23 cellular contexts compared by ENCODE assay signal in the genomic region with DNA sequence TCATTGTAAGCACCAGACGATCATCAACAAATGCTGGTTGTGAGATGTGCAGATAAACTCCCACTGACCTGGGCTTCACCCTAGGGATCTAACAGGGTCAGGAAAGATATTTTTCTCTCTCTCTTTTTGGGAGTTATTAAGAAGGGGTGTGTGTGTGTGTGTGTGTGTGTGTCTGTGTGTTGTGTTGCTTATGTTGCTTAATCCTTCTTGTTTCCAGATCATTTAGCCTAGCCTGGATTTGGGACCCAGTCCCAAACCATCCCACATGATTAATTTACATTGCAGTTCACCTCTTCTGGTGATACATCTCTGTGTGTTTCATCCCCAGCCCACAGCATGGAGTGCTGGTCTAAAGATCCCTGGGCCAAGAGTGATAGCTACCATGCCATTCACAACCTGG.
"Had no signal": no experiment of that assay in that cellular context is flagged by ENCODE, and none has a peak within 500 bp of the region (broad histone marks: within the 10 kb centered on the region; RNA-seq: fewer than 3 reads in every experiment).

No MANE protein-coding gene starts in this region.

- H3K9me3 Mint-ChIP-seq: activated naive CD4-positive, alpha-beta T cell treated with anti-CD3 and anti-CD28 coated beads, Interleukin-2, amount 50 U/mL, for 24 hours; activated T-helper 1 cell treated with anti-CD3 and anti-CD28 coated beads, Interleukin-12 subunit alpha, Interleukin-12 subunit beta, Interleukin-2, Interleukin-4 antibody, amounts not matched to agents 30 ng/mL and 10 ng/mL and 1 ng/mL, durations not matched to agents 14 hours and 24 hours and 36 hours had no signal

- H3K27ac Mint-ChIP-seq: activated CD8-positive, alpha-beta T cell treated with anti-CD3 and anti-CD28 coated beads, Interleukin-2, amount 10 ng/mL, durations not matched to agents 7 days and 5 days; activated naive CD4-positive, alpha-beta T cell treated with anti-CD3 and anti-CD28 coated beads, Interleukin-2, amount 50 U/mL, for 24 hours; activated T-helper 1 cell treated with anti-CD3 and anti-CD28 coated beads, Interleukin-12 subunit alpha, Interleukin-12 subunit beta, Interleukin-2, Interleukin-4 antibody, amounts not matched to agents 30 ng/mL and 10 ng/mL and 1 ng/mL, durations not matched to agents 14 hours and 24 hours and 36 hours; immature natural killer cell; natural killer cell had no signal

- H3K36me3 ChIP-seq: ascending aorta, esophagus squamous epithelium, left ventricle myocardium inferior, neutrophil, pancreas, upper lobe of left lung had no signal

- H3K27ac ChIP-seq: ascending aorta, coronary artery, esophagus squamous epithelium, left ventricle myocardium inferior, neutrophil, pancreas, psoas muscle, upper lobe of left lung had no signal

- ATAC-seq: activated CD8-positive, alpha-beta T cell treated with anti-CD3 and anti-CD28 coated beads, Interleukin-2, amount 10 ng/mL, durations not matched to agents 7 days and 5 days; natural killer cell; pancreas; psoas muscle; right cardiac atrium had no signal

- H3K4me3 Mint-ChIP-seq: activated CD8-positive, alpha-beta T cell treated with anti-CD3 and anti-CD28 coated beads, Interleukin-2, amount 10 ng/mL, durations not matched to agents 7 days and 5 days; activated naive CD4-positive, alpha-beta T cell treated with anti-CD3 and anti-CD28 coated beads, Interleukin-2, amount 50 U/mL, for 24 hours; activated T-helper 1 cell treated with anti-CD3 and anti-CD28 coated beads, Interleukin-12 subunit alpha, Interleukin-12 subunit beta, Interleukin-2, Interleukin-4 antibody, amounts not matched to agents 30 ng/mL and 10 ng/mL and 1 ng/mL, durations not matched to agents 14 hours and 24 hours and 36 hours; immature natural killer cell; natural killer cell had no signal

- DNase-seq: activated CD4-positive, alpha-beta T cell treated with anti-CD3 and anti-CD28 coated beads for 1 hour; activated CD4-positive, alpha-beta T cell treated with anti-CD3 and anti-CD28 coated beads, Interleukin-2, amount 50 U/mL, for 1 hour; activated CD8-positive, alpha-beta T cell treated with anti-CD3 and anti-CD28 coated beads, Interleukin-2, amount 10 ng/mL, durations not matched to agents 7 days and 5 days; activated gamma-delta T cell; esophagus squamous epithelium; foreskin melanocyte; immature natural killer cell; left ventricle myocardium inferior; midbrain; natural killer cell; pancreas; psoas muscle; right cardiac atrium; stimulated activated CD4-positive, alpha-beta T cell treated with anti-CD3 and anti-CD28 coated beads, Interleukin-4, amount 100 ng/mL, for 24 hours; stimulated activated naive CD4-positive, alpha-beta T cell treated with Interleukin-2 at 50 U/mL for 16 hours; T-helper 9 cell; upper lobe of left lung had no signal

- H3K27me3 ChIP-seq: ascending aorta, neutrophil, pancreas, upper lobe of left lung had no signal

- H3K9me3 ChIP-seq: ascending aorta, esophagus squamous epithelium, left ventricle myocardium inferior, neutrophil, pancreas, upper lobe of left lung had no signal

- H3K4me3 ChIP-seq: ascending aorta, coronary artery, esophagus squamous epithelium, left ventricle myocardium inferior, pancreas, psoas muscle, upper lobe of left lung had no signal

- H3K4me1 Mint-ChIP-seq: activated naive CD4-positive, alpha-beta T cell treated with anti-CD3 and anti-CD28 coated beads, Interleukin-2, amount 50 U/mL, for 24 hours; immature natural killer cell; natural killer cell had no signal

- H3K36me3 Mint-ChIP-seq: activated naive CD4-positive, alpha-beta T cell treated with anti-CD3 and anti-CD28 coated beads, Interleukin-2, amount 50 U/mL, for 24 hours; immature natural killer cell; natural killer cell had no signal

- FAIRE-seq: bronchial epithelial cell, pancreas had no signal

- H3K27me3 Mint-ChIP-seq: activated naive CD4-positive, alpha-beta T cell treated with anti-CD3 and anti-CD28 coated beads, Interleukin-2, amount 50 U/mL, for 24 hours had no signal
